Comparison of ENCODE assay signal across 25 cellular contexts in genomic region chr16:49559242-49559641, GRCh38.
"Had no signal": no experiment of that assay in that cellular context is flagged by ENCODE, and none has a peak within 500 bp of the region (broad histone marks: within the 10 kb centered on the region; RNA-seq: fewer than 3 reads in every experiment).

No MANE protein-coding gene starts in this region.

- H3K27me3 ChIP-seq: esophagus squamous epithelium, right atrium auricular region, suprapubic skin, thyroid gland had no signal

- H3K27ac ChIP-seq: esophagus squamous epithelium, lower lobe of right lung, prostate gland, right atrium auricular region, suprapubic skin, thyroid gland had no signal

- H3K4me1 Mint-ChIP-seq: naive B cell; stimulated activated naive CD8-positive, alpha-beta T cell treated with anti-CD3 and anti-CD28 coated beads, Interleukin-15, amount 100 ng/mL, for 72 hours had no signal

- H3K27me3 Mint-ChIP-seq: naive B cell; stimulated activated naive CD8-positive, alpha-beta T cell treated with anti-CD3 and anti-CD28 coated beads, Interleukin-15, amount 100 ng/mL, for 72 hours had no signal

- DNase-seq: cortex of kidney; effector memory CD8-positive, alpha-beta T cell; erythroblast; esophagus squamous epithelium; foreskin melanocyte; left ventricle myocardium superior; lower lobe of right lung; mucosa of descending colon; naive B cell; nucleus accumbens; stimulated activated CD4-positive, alpha-beta T cell treated with anti-CD3 and anti-CD28 coated beads, Interleukin-12 subunit alpha, Interleukin-12 subunit beta, amount 100 ng/mL, for 4 hours; stimulated activated CD4-positive, alpha-beta T cell treated with anti-CD3 and anti-CD28 coated beads, Interleukin-1b, Interleukin-23, amount 100 ng/mL, for 48 hours; stimulated activated CD4-positive, alpha-beta T cell treated with anti-CD3 and anti-CD28 coated beads, Interleukin-4, amount 100 ng/mL, for 1 hour; stimulated activated CD8-positive, alpha-beta memory T cell treated with anti-CD3 and anti-CD28 coated beads, Interleukin-4, amount 100 ng/mL, for 48 hours; stimulated activated naive CD4-positive, alpha-beta T cell; stimulated activated naive CD8-positive, alpha-beta T cell treated with anti-CD3 and anti-CD28 coated beads, Interleukin-15, amount 100 ng/mL, for 72 hours; thyroid gland; trophoblast cell had no signal

- ATAC-seq: effector memory CD8-positive, alpha-beta T cell; lower lobe of right lung; mucosa of descending colon; sciatic nerve; stimulated activated naive CD8-positive, alpha-beta T cell treated with anti-CD3 and anti-CD28 coated beads, Interleukin-15, amount 100 ng/mL, for 72 hours had no signal

- H3K36me3 ChIP-seq: esophagus squamous epithelium, lower lobe of right lung, prostate gland, right atrium auricular region, suprapubic skin, thyroid gland had no signal

- H3K4me3 ChIP-seq: esophagus squamous epithelium, lower lobe of right lung, mucosa of descending colon, prostate gland, right atrium auricular region, smooth muscle cell, suprapubic skin, thyroid gland had no signal

- H3K9me3 Mint-ChIP-seq: effector memory CD8-positive, alpha-beta T cell; mesothelial cell of epicardium; naive B cell; natural killer cell treated with Interleukin-12 subunit alpha and Interleukin-12 subunit beta and Interleukin-15 and Interleukin-18, amount 100 ng/mL, for 72 hours; stimulated activated naive CD8-positive, alpha-beta T cell treated with anti-CD3 and anti-CD28 coated beads, Interleukin-15, amount 100 ng/mL, for 72 hours had no signal

- H3K4me3 Mint-ChIP-seq: effector memory CD8-positive, alpha-beta T cell; mesothelial cell of epicardium; natural killer cell treated with Interleukin-12 subunit alpha and Interleukin-12 subunit beta and Interleukin-15 and Interleukin-18, amount 100 ng/mL, for 72 hours; stimulated activated naive CD8-positive, alpha-beta T cell treated with anti-CD3 and anti-CD28 coated beads, Interleukin-15, amount 100 ng/mL, for 72 hours had no signal

- H3K9me3 ChIP-seq: esophagus squamous epithelium, lower lobe of right lung, mucosa of descending colon, prostate gland, right atrium auricular region, suprapubic skin, thyroid gland had no signal

- H3K27ac Mint-ChIP-seq: effector memory CD8-positive, alpha-beta T cell; mesothelial cell of epicardium; naive B cell; natural killer cell treated with Interleukin-12 subunit alpha and Interleukin-12 subunit beta and Interleukin-15 and Interleukin-18, amount 100 ng/mL, for 72 hours had no signal

- H3K4me1 ChIP-seq: lower lobe of right lung, prostate gland, suprapubic skin, thyroid gland had no signal

- H3K36me3 Mint-ChIP-seq: mesothelial cell of epicardium; naive B cell; natural killer cell treated with Interleukin-12 subunit alpha and Interleukin-12 subunit beta and Interleukin-15 and Interleukin-18, amount 100 ng/mL, for 72 hours had no signal
